In genomic region chr7:63044721-63045120, GRCh38 we compare ENCODE assay signal across 33 cellular contexts.
"Had no signal": no experiment of that assay in that cellular context is flagged by ENCODE, and none has a peak within 500 bp of the region (broad histone marks: within the 10 kb centered on the region; RNA-seq: fewer than 3 reads in every experiment).

No MANE protein-coding gene starts in this region.

- H3K4me1 Mint-ChIP-seq: naive thymus-derived CD8-positive, alpha-beta T cell; nephron progenitor cell; neural crest cell; stimulated activated memory B cell treated with anti-CD40 and anti-IgM and Interleukin-4, amounts not matched to agents 10 μg/mL and 1 μg/mL and 100 μg/mL, for 72 hours; stimulated activated naive CD8-positive, alpha-beta T cell treated with anti-CD3 and anti-CD28 coated beads, Interleukin-15, amount 100 ng/mL, for 72 hours had no signal

- H3K4me1 ChIP-seq: parathyroid adenoma, psoas muscle, right lobe of liver, spleen, suprapubic skin, tibial artery, transverse colon, upper lobe of right lung, uterus had no signal

- H3K4me3 Mint-ChIP-seq: naive thymus-derived CD8-positive, alpha-beta T cell; natural killer cell treated with Interleukin-12 subunit alpha and Interleukin-12 subunit beta and Interleukin-15 and Interleukin-18, amount 100 ng/mL, for 72 hours; nephron progenitor cell; neural crest cell; stimulated activated memory B cell treated with anti-CD40 and anti-IgM and Interleukin-4, amounts not matched to agents 10 μg/mL and 1 μg/mL and 100 μg/mL, for 72 hours; stimulated activated naive CD8-positive, alpha-beta T cell treated with anti-CD3 and anti-CD28 coated beads, Interleukin-15, amount 100 ng/mL, for 72 hours; type B pancreatic cell had no signal

- DNase-seq: naive thymus-derived CD8-positive, alpha-beta T cell; nephron progenitor cell; nucleus accumbens; ovary; posterior cingulate gyrus; psoas muscle; right cardiac atrium; right lobe of liver; spleen; stimulated activated CD4-positive, alpha-beta T cell treated with anti-CD3 and anti-CD28 coated beads, Interleukin-12 subunit alpha, Interleukin-12 subunit beta, amount 100 ng/mL, for 4 hours; stimulated activated CD4-positive, alpha-beta T cell treated with anti-CD3 and anti-CD28 coated beads, Interleukin-1b, Interleukin-23, amount 100 ng/mL, for 48 hours; stimulated activated CD4-positive, alpha-beta T cell treated with anti-CD3 and anti-CD28 coated beads, Interleukin-4, amount 100 ng/mL, for 1 hour; stimulated activated CD4-positive, alpha-beta T cell treated with anti-CD3 and anti-CD28 coated beads, Interleukin-4, amount 100 ng/mL, for 4 hours; stimulated activated CD8-positive, alpha-beta memory T cell treated with anti-CD3 and anti-CD28 coated beads, Interleukin-4, amount 100 ng/mL, for 48 hours; stimulated activated naive CD4-positive, alpha-beta T cell; stimulated activated naive CD8-positive, alpha-beta T cell treated with anti-CD3 and anti-CD28 coated beads, Interleukin-15, amount 100 ng/mL, for 72 hours; stimulated activated naive CD8-positive, alpha-beta T cell treated with anti-CD3 and anti-CD28 coated beads, Interleukin-15, Interleukin-2, amounts not matched to agents 100 U/mL and 50 U/mL, for 24 hours; substantia nigra; tibial artery; transverse colon; upper lobe of right lung; uterus had no signal

- H3K27ac ChIP-seq: neutrophil, ovary, parathyroid adenoma, psoas muscle, right lobe of liver, skin epidermis, spleen, suprapubic skin, testis, tibial artery, transverse colon, upper lobe of right lung, uterus had no signal

- H3K36me3 Mint-ChIP-seq: stimulated activated memory B cell treated with anti-CD40 and anti-IgM and Interleukin-4, amounts not matched to agents 10 μg/mL and 1 μg/mL and 100 μg/mL, for 72 hours; type B pancreatic cell had no signal

- H3K4me3 ChIP-seq: ovary, psoas muscle, right lobe of liver, skin epidermis, smooth muscle cell, spleen, suprapubic skin, testis, tibial artery, transverse colon, upper lobe of right lung, uterus had no signal

- H3K27ac Mint-ChIP-seq: naive thymus-derived CD8-positive, alpha-beta T cell; natural killer cell treated with Interleukin-12 subunit alpha and Interleukin-12 subunit beta and Interleukin-15 and Interleukin-18, amount 100 ng/mL, for 72 hours; nephron progenitor cell; progenitor cell of endocrine pancreas; stimulated activated memory B cell treated with anti-CD40 and anti-IgM and Interleukin-4, amounts not matched to agents 10 μg/mL and 1 μg/mL and 100 μg/mL, for 72 hours; stimulated activated naive CD8-positive, alpha-beta T cell treated with anti-CD3 and anti-CD28 coated beads, Interleukin-15, amount 100 ng/mL, for 72 hours; type B pancreatic cell had no signal

- H3K36me3 ChIP-seq: neutrophil, ovary, right lobe of liver, spleen, suprapubic skin, tibial artery, transverse colon, upper lobe of right lung, uterus had no signal

- H3K27me3 Mint-ChIP-seq: natural killer cell treated with Interleukin-12 subunit alpha and Interleukin-12 subunit beta and Interleukin-15 and Interleukin-18, amount 100 ng/mL, for 72 hours; progenitor cell of endocrine pancreas; stimulated activated memory B cell treated with anti-CD40 and anti-IgM and Interleukin-4, amounts not matched to agents 10 μg/mL and 1 μg/mL and 100 μg/mL, for 72 hours; stimulated activated naive CD8-positive, alpha-beta T cell treated with anti-CD3 and anti-CD28 coated beads, Interleukin-15, amount 100 ng/mL, for 72 hours; type B pancreatic cell had no signal

- H3K9me3 ChIP-seq: neutrophil, ovary, right lobe of liver, testis, tibial artery, transverse colon, upper lobe of right lung, uterus had no signal

- H3K27me3 ChIP-seq: neutrophil, ovary, right lobe of liver, spleen, suprapubic skin, testis, tibial artery, transverse colon, upper lobe of right lung, uterus had no signal

- H3K9me3 Mint-ChIP-seq: nephron progenitor cell had no signal
